Comparison of ENCODE assay signal across 15 cellular contexts in genomic region chr10:31262672-31263071, GRCh38. TPM values are rescaled to one million over a fixed set of nuclear protein-coding genes. Genes with fewer than 3 reads are reported as not detected.
A peak's percentile ranks its signal among the peaks of the same experiment; 100 is the strongest.
DNase-seq lines count a peak whose midpoint lies in the region; ATAC-seq and TF ChIP-seq lines count a peak whose summit lies in the region.
"Had no signal": no experiment of that assay in that cellular context is flagged by ENCODE, and none has a peak within 500 bp of the region (broad histone marks: within the 10 kb centered on the region; RNA-seq: fewer than 3 reads in every experiment).

No MANE protein-coding gene starts in this region.

- in situ Hi-C loops in gastrocnemius medialis (cut with MboI; ENCODE audit: low sequenced_read_pairs in 4 of 4) = no loop called here

- H3K9me3 ChIP-seq in adrenal gland (replicated peaks in 1 of 3) (no peaks in the 10 kb centered on the region), gastrocnemius medialis (no peaks in the 10 kb centered on the region), A673 (ENCODE audit: low read depth, low read length, poor library complexity, severe bottlenecking) (no peaks in the 10 kb centered on the region), WERI-Rb-1 (ENCODE audit: severe bottlenecking) (no peaks in the 10 kb centered on the region)
- H3K9me3 ChIP-seq: BLaER1, pancreas had no signal

- no TSS peak for BruUV-seq in A673 (replicated peaks; lab: Mats Ljungman, UMichigan)

- CTCF ChIA-PET in A673 (lab: Charles Lee) = no interaction called here

- H3K36me3 ChIP-seq in adrenal gland (replicated peaks in 1 of 2) (no peaks in the 10 kb centered on the region), gastrocnemius medialis (no peaks in the 10 kb centered on the region), A673 (ENCODE audit: insufficient read depth, low read length, poor library complexity, severe bottlenecking) (no peaks in the 10 kb centered on the region), WERI-Rb-1 (no peaks in the 10 kb centered on the region)
- H3K36me3 ChIP-seq: BLaER1, pancreas had no signal

- 21 to 39% (median 32%) methylated on average over 2 of the region's 2 CpGs for WGBS in adrenal gland, 4 donors

- TF ChIP-seq POLR2A in adrenal gland (IDR thresholded peaks at IDR 0.05) (no peak), gastrocnemius medialis (IDR thresholded peaks at IDR 0.05) (no peak)

- H3K4me3 ChIP-seq in AG10803 (ENCODE audit: low read length) (no peak overlapping the region), adrenal gland (no peak overlapping the region), gastrocnemius medialis (peak overlapping the region in 1 of 4 donors; percentile 2), A673 (ENCODE audit: low read depth, low read length, poor library complexity, severe bottlenecking) (no peak overlapping the region), WERI-Rb-1 (ENCODE audit: low read depth, low read length) (no peak overlapping the region)
- H3K4me3 ChIP-seq: BLaER1, GM12878, pancreas had no signal

- peak; percentile 92 for DNase-seq in AG10803 (ENCODE audit: low read depth)
- peak; percentile 34 to 73 (median 43) for DNase-seq in adrenal gland
- DNase-seq in Right ventricle myocardium superior = peak; percentile 39
- DNase-seq in gastrocnemius medialis = no peak
- no peak for DNase-seq in A673 (ENCODE audit: low spot score)
- no peak for DNase-seq in WERI-Rb-1
- no peak for DNase-seq in SW 1271 (lab: John Stamatoyannopoulos, UW)
- DNase-seq: activated CD4-positive, alpha-beta T cell treated with anti-CD3 and anti-CD28 coated beads for 48 hours; activated T-cell treated with anti-CD3 and anti-CD28 coated beads, Interleukin-2, amount 50 U/mL, for 4 hours; DMS79; endodermal cell; pancreas had no signal

- TF ChIP-seq CTCF in AG10803 (conservative IDR thresholded peaks at IDR 0.05; ENCODE audit: low read length) (no peak), adrenal gland (IDR thresholded peaks at IDR 0.05) (no peak), gastrocnemius medialis (IDR thresholded peaks at IDR 0.05 in 4 of 5, conservative IDR thresholded peaks at IDR 0.05 in 1 of 5) (no peak), A673 (conservative IDR thresholded peaks at IDR 0.05; ENCODE audit: low read depth, low read length) (no peak), WERI-Rb-1 (IDR thresholded peaks at IDR 0.05; ENCODE audit: low read depth, low read length) (no peak)

- ATAC-seq in Right ventricle myocardium superior (ENCODE audit: poor library complexity) = peak; percentile 93
- peak; percentile 46 to 62 for ATAC-seq in gastrocnemius medialis
- ATAC-seq in HG02973 (IDR thresholded peaks at IDR 0.05; ENCODE audit: unreplicated experiment) = no peak
- ATAC-seq: activated T-cell treated with anti-CD3 and anti-CD28 coated beads, Interleukin-2, amount 50 U/mL, for 4 hours; GM12878 had no signal

- H3K27me3 ChIP-seq in adrenal gland (peaks cover 7% of the 10 kb centered on the region), gastrocnemius medialis (no peaks in the 10 kb centered on the region), A673 (replicated peaks; ENCODE audit: insufficient read depth, low read depth, low read length, poor library complexity) (no peaks in the 10 kb centered on the region), WERI-Rb-1 (ENCODE audit: insufficient read depth, low read depth, severe bottlenecking) (no peaks in the 10 kb centered on the region)
- H3K27me3 ChIP-seq: BLaER1, pancreas had no signal

- H3K4me1 ChIP-seq in adrenal gland (replicated peaks in 1 of 2) (peaks cover 0 to 10% of the 10 kb centered on the region in 2 donors), gastrocnemius medialis (peaks cover 16 to 24% of the 10 kb centered on the region in 2 donors), A673 (ENCODE audit: insufficient read depth, low read length, poor library complexity, severe bottlenecking) (no peaks in the 10 kb centered on the region)
- H3K4me1 ChIP-seq: BLaER1, pancreas had no signal

- intact Hi-C loops in adrenal gland (cut with DNase I) = no loop called here
- intact Hi-C loops in Right ventricle myocardium superior (cut with DNase I) = no loop called here
- intact Hi-C loops in gastrocnemius medialis (cut with DNase I; ENCODE audit: low total_unique reads) = no loop called here
- intact Hi-C loops in A673 (cut with micrococcal nuclease; ENCODE audit: unreplicated experiment) = no loop called here

- H3K27ac ChIP-seq in adrenal gland (no peak overlapping the region), gastrocnemius medialis (peak overlapping the region in 3 of 4 donors; percentile 1 to 48 (median 37)), A673 (ENCODE audit: low read depth, low read length, poor library complexity, severe bottlenecking) (no peak overlapping the region), WERI-Rb-1 (no peak overlapping the region)
- H3K27ac ChIP-seq: BLaER1, pancreas had no signal

- POLR2A ChIA-PET in A673 (lab: Charles Lee; ENCODE audit: low non-redundant PET) = no interaction called here

RNA-seq across cellular contexts. Expression of gene ZEB1, which starts 56.3 kb away (rescaled TPM):
- total RNA-seq in adrenal gland = 10 to 100 TPM; 19.7 to 34.9 (median 25.1) TPM
- 10 to 100 TPM in 2 of 3 donors, 1 to 10 TPM in 1; 7.3 to 17.7 (median 16.6) TPM for polyA plus RNA-seq in adrenal gland
- 83.7 TPM for total RNA-seq in Right ventricle myocardium superior
- 100 to 1,000 TPM in 3 of 4 donors, 10 to 100 TPM in 1; 67.4 to 175 (median 137) TPM for total RNA-seq in gastrocnemius medialis
- total RNA-seq in A673 (2021) = 8.3 and 10.3 TPM in 2 replicates

Comparison
In these comparisons a context has a peak if more than half of its experiments do, and no peak if none do; other contexts are left out.
1. DNase-seq: peak in AG10803 (single experiment), adrenal gland (7 of 7) and Right ventricle myocardium superior (single experiment); none in gastrocnemius medialis (0 of 2), A673 (single experiment), WERI-Rb-1 (single experiment) and SW 1271 (0 of 2).
2. H3K27ac ChIP-seq: peak in gastrocnemius medialis (3 of 4); none in adrenal gland (0 of 5), A673 (single experiment) and WERI-Rb-1 (single experiment).